ENCODE assay signal across 7 cellular contexts in the genomic region with DNA sequence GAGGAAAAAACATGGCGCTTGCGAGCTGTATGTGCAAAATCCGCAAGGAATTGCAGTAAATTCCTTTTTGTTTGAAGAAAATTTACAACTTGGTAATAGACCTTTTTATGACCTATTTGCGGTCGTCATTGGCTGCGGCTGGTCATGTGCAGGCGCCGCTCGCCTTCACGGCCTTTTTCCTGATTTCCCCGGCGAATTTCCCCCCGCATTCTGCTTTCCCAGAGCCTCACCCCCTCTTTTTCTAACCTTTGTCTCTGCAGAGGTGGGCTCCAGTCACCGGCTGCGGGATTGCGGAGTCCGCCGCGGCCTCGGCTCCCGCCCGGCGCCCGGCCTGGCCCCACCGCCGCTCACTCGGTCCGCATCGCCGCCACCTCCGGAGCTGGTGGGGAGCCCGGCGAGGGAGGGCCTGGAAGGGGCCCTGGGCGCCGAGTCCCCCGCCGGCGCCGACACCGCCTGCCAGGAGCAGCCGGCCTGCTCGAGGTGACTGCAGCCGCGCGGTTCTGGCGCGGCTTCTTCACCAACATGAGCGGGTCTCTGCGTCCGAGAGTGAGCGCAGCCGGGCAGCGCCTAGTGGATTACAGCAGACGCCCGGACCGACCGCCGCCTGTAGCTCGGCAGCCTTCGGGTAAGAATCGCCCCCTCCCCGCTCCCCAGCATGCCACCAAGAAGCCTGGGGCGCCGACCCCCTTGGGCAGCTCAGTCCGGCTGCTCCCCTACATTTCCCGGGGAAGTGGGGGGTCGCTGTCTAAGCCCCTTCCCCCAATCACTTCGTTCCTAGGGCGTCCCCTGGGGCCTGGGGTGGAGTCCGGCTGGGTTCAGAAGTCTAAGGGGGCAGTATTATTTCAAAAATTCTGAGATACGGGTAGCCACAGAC. TPM values are rescaled to one million over a fixed set of nuclear protein-coding genes. Genes with fewer than 3 reads are reported as not detected.
DNase-seq lines count a peak whose midpoint lies in the region; ATAC-seq, FAIRE-seq and TF ChIP-seq lines count a peak whose summit lies in the region.
"Had no signal": no experiment of that assay in that cellular context is flagged by ENCODE, and none has a peak within 500 bp of the region (broad histone marks: within the 10 kb centered on the region; RNA-seq: fewer than 3 reads in every experiment).

No MANE protein-coding gene starts in this region.

- POLR2A ChIA-PET in HCT116 (lab: Charles Lee), result interaction anchor here (0.9 to 1.3 kb wide), 3 partner anchors 318 to 517 kb away, joined by 3 to 5 read pairs (median 4); no protein-coding TSS in a partner anchor
- POLR2A ChIA-PET in GM12878 (lab: Charles Lee), result no interaction called here

- TF ChIP-seq CTCF in HCT116 (IDR thresholded peaks at IDR 0.05 in 2 of 3, conservative IDR thresholded peaks at IDR 0.05 in 1 of 3; ENCODE audit: borderline replicate concordance in 1 of 3, insufficient read depth in 1 of 3, low read depth in 2 of 3, low read length in 2 of 3), result no peak
- no peak for TF ChIP-seq CTCF in GM12878 (IDR thresholded peaks at IDR 0.05 in 2 of 3, conservative IDR thresholded peaks at IDR 0.05 in 1 of 3; ENCODE audit: control insufficient read depth in 2 of 3, extremely low read depth in 1 of 3, insufficient read depth in 1 of 3, low read depth in 3 of 3, low read length in 3 of 3)
- TF ChIP-seq CTCF in osteocyte (IDR thresholded peaks at IDR 0.05), result no peak

- H3K9me2 ChIP-seq in HCT116 (ENCODE audit: insufficient read depth), result no peaks in the 10 kb centered on the region

- TF ChIP-seq RAD21 in HCT116 (IDR thresholded peaks at IDR 0.05; ENCODE audit: low read depth) (no peak), GM12878 (IDR thresholded peaks at IDR 0.05; ENCODE audit: insufficient read depth, low read depth, low read length) (no peak)

- no peaks in the 10 kb centered on the region for H3K79me2 ChIP-seq in HCT116 (ENCODE audit: insufficient read depth, low read length)
- no peaks in the 10 kb centered on the region for H3K79me2 ChIP-seq in GM12878 (ENCODE audit: control insufficient read depth, insufficient read depth, low read length)

- SMC1A ChIA-PET in GM12878 (lab: Charles Lee; ENCODE audit: uncharacterized antibody, unreplicated experiment), result interaction anchor here (5.3 kb wide), 1 partner anchor 417 kb away, joined by 58 read pairs; no protein-coding TSS in a partner anchor

- H3K4me1 ChIP-seq in HCT116 (ENCODE audit: control insufficient read depth in 1 of 2, insufficient read depth in 2 of 2, low read length in 2 of 2), result peaks cover 5 to 22% of the 10 kb centered on the region in 2 experiments; a peak in 3 of 4 replicates
- no peaks in the 10 kb centered on the region for H3K4me1 ChIP-seq in GM12878 (ENCODE audit: control insufficient read depth, insufficient read depth, low read length)

- H4K20me1 ChIP-seq in HCT116 (ENCODE audit: insufficient read depth), result no peaks in the 10 kb centered on the region
- no peaks in the 10 kb centered on the region for H4K20me1 ChIP-seq in GM12878 (ENCODE audit: control insufficient read depth, insufficient read depth)

- H3K27me3 ChIP-seq in HCT116 (ENCODE audit: insufficient read depth, low read length) (no peaks in the 10 kb centered on the region), GM12878 (replicated peaks in 1 of 2; ENCODE audit: control insufficient read depth in 2 of 2, insufficient read depth in 2 of 2, low read length in 1 of 2) (peaks cover 5 to 18% of the 10 kb centered on the region in 2 experiments)

- H3K36me3 ChIP-seq in HCT116 (ENCODE audit: control insufficient read depth in 1 of 2, insufficient read depth in 2 of 2, low read length in 2 of 2) (no peaks in the 10 kb centered on the region), GM12878 (ENCODE audit: control insufficient read depth in 2 of 2, insufficient read depth in 2 of 2, low read length in 1 of 2) (no peaks in the 10 kb centered on the region)

- H3K9me3 ChIP-seq in HCT116 (ENCODE audit: control insufficient read depth in 1 of 2, insufficient read depth in 1 of 2, low read depth in 1 of 2, low read length in 2 of 2), result no peaks in the 10 kb centered on the region
- no peaks in the 10 kb centered on the region; the same call in 2 of the 3 replicates for H3K9me3 ChIP-seq in GM12878 (replicated peaks; ENCODE audit: control insufficient read depth, insufficient read depth, low read length)

- H3K27ac ChIP-seq in HCT116 (ENCODE audit: low read depth, low read length), result peak overlapping the region; percentile 55; the same call in 1 of the 2 replicates
- no peak overlapping the region for H3K27ac ChIP-seq in GM12878 (ENCODE audit: control insufficient read depth, insufficient read depth)

- in situ Hi-C loops in GM12878 (cut with MboI), result loop anchor here (25.0 kb wide), 1 partner anchor 1201 kb away; no protein-coding TSS in a partner anchor

- 37% methylated on average over 56 of the region's 71 CpGs for WGBS in GM12878 (ENCODE audit: insufficient coverage, insufficient replicate concordance, low lambda C conversion rate, missing lambda C conversion rate)

- peak overlapping the region; percentile 67 for H3K4me3 Mint-ChIP-seq in osteocyte (ENCODE audit: unreplicated experiment)

- RAD21 ChIA-PET in HCT116 (lab: Charles Lee; ENCODE audit: low non-redundant PET in 1 of 2, low total read pairs in 2 of 2, uncharacterized antibody in 2 of 2, unreplicated experiment in 2 of 2), result interaction anchor here in 1 of 2 experiments (0.9 to 1.3 kb wide), 2 partner anchors 318 to 502 kb away, joined by 3 read pairs; no protein-coding TSS in a partner anchor
- RAD21 ChIA-PET in GM12878 (lab: Charles Lee; ENCODE audit: unreplicated experiment), result no interaction called here

- H3K4me1 Mint-ChIP-seq in osteocyte (ENCODE audit: unreplicated experiment), result peaks cover 18% of the 10 kb centered on the region

- H3K4me2 ChIP-seq in HCT116 (ENCODE audit: low read length), result peak overlapping the region; percentile 75
- no peak overlapping the region; the same call in 1 of the 2 replicates for H3K4me2 ChIP-seq in GM12878 (ENCODE audit: control insufficient read depth, insufficient read depth)

- no peak for DNase-seq in HCT116 (ENCODE audit: low read depth, low spot score)
- no peak for DNase-seq in GM12878 (ENCODE audit: low read depth, low spot score)
- no peak for DNase-seq in osteocyte (ENCODE audit: extremely low spot score, unreplicated experiment)
- DNase-seq in NCI-H526 treated with DMSO at 0.1 percent for 48 hours (lab: John Stamatoyannopoulos, UW), result no peak
- DNase-seq in NCI-H2081 (lab: John Stamatoyannopoulos, UW), result no peak

- peak overlapping the region; percentile 52 to 61 for H3K4me3 ChIP-seq in HCT116 (replicated peaks in 1 of 2; ENCODE audit: low read depth in 1 of 2, low read length in 2 of 2)
- no peak overlapping the region for H3K4me3 ChIP-seq in GM12878

- FAIRE-seq in GM12878 (lab: Jason Lieb, UNC), result no peak
- FAIRE-seq: islet of Langerhans had no signal

- H3K9me3 Mint-ChIP-seq in osteocyte (ENCODE audit: unreplicated experiment), result peaks cover 4% of the 10 kb centered on the region

- peaks cover 88% of the 10 kb centered on the region for H3K27me3 Mint-ChIP-seq in osteocyte (ENCODE audit: unreplicated experiment)

- peak overlapping the region; percentile 19 for H2AFZ ChIP-seq in HCT116 (ENCODE audit: low read depth, low read length, poor library complexity, severe bottlenecking)
- no peak overlapping the region for H2AFZ ChIP-seq in GM12878 (ENCODE audit: control insufficient read depth, low read depth, low read length)

- no peak for TF ChIP-seq EP300 in GM12878 (IDR thresholded peaks at IDR 0.05; ENCODE audit: borderline replicate concordance in 1 of 2, control insufficient read depth in 1 of 2, low read depth in 2 of 2, low read length in 2 of 2)

- peaks cover 5% of the 10 kb centered on the region for H3K36me3 Mint-ChIP-seq in osteocyte (ENCODE audit: unreplicated experiment)

- TF ChIP-seq POLR2A in HCT116 (IDR thresholded peaks at IDR 0.05; ENCODE audit: borderline replicate concordance, extremely low read depth, insufficient read depth, insufficient read length) (no peak), GM12878 (IDR thresholded peaks at IDR 0.05; ENCODE audit: low read depth, low read length) (no peak)

- H3K9ac ChIP-seq in HCT116 (ENCODE audit: low read length), result peak overlapping the region; percentile 58
- no peak overlapping the region for H3K9ac ChIP-seq in GM12878 (ENCODE audit: control insufficient read depth, insufficient read depth, low read length)

- BruUV-seq in HCT116 (replicated peaks; lab: Mats Ljungman, UMichigan), result no TSS peak
- no TSS peak for BruUV-seq in GM12878 (replicated peaks; lab: Mats Ljungman, UMichigan)

- H3K27ac Mint-ChIP-seq in osteocyte (ENCODE audit: unreplicated experiment), result no peak overlapping the region

- peak; percentile 35 for ATAC-seq in HCT116
- ATAC-seq in GM12878, result no peak
- no peak for ATAC-seq in GM21526 (IDR thresholded peaks at IDR 0.05; ENCODE audit: low FRiP score, unreplicated experiment)

- intact Hi-C loops in HCT116 (cut with micrococcal nuclease) (no loop called here), GM12878 (cut with micrococcal nuclease; ENCODE audit: unreplicated experiment) (no loop called here)

- CTCF ChIA-PET in HCT116 (lab: Charles Lee), result interaction anchor here (0.9 to 1.4 kb wide), 4 partner anchors 9 to 516 kb away, joined by 3 to 5 read pairs (median 4); no protein-coding TSS in a partner anchor
- CTCF ChIA-PET in GM12878 (lab: Yijun Ruan, JAX), result interaction anchor here (0.9 kb wide), 1 partner anchor 418 kb away, joined by 3 read pairs; no protein-coding TSS in a partner anchor

RNA-seq across cellular contexts. Expression of gene HOXD8, which starts 7.1 kb away (rescaled TPM):
- total RNA-seq in HCT116 (2021; ENCODE audit: unreplicated experiment) (6.0 TPM), GM12878 (2014; rRNA removed) (not detected in 2 replicates), GM12878 (2014; rRNA removed; fragmentation: Illumina TruSeq; extraction: Trizol) (not detected in 2 replicates), GM12878 (2021) (not detected in 2 replicates), osteocyte (not detected in 2 replicates)
- polyA plus RNA-seq in HCT116 (2012), result 2.3 and 3.0 TPM in 2 replicates
- total RNA-seq in GM12878 (2013; cell fraction: nucleolus; rRNA removed), result not detected in 2 replicates
- not detected for polyA plus RNA-seq in GM12878 (2011; ENCODE audit: low read depth)
- polyA plus RNA-seq in GM12878 (2011; rRNA removed) (not detected in 2 replicates), GM12878 (2014; fragmentation: Illumina TruSeq; extraction: Trizol) (not detected in 2 replicates), GM12878 (2014; fragmentation: Nextera tagmentation; extraction: Ambion mirVana) (not detected), GM12878 (2014; rRNA removed) (not detected in 2 replicates), GM12878 (2016; fragmentation: Nextera tagmentation; extraction: Ambion mirVana) (not detected)
- not detected in 2 replicates for polyA plus RNA-seq in GM12878 (2011; cell fraction: cytosol; rRNA removed)
- polyA plus RNA-seq in GM12878 (2011; cell fraction: nucleus; rRNA removed), result not detected in 2 replicates
- polyA plus RNA-seq in GM12878 (2012), result not detected in 2 replicates
- not detected in 2 replicates for polyA minus RNA-seq in GM12878 (2011; rRNA and poly(A)+ RNA removed)
- not detected in 2 replicates for polyA minus RNA-seq in GM12878 (2011; cell fraction: cytosol; rRNA and poly(A)+ RNA removed)
- polyA minus RNA-seq in GM12878 (2011; cell fraction: nucleus; rRNA and poly(A)+ RNA removed), result not detected in 2 replicates

RNA-seq across cellular contexts. Expression of gene HOXD9, which starts 14.1 kb away (rescaled TPM):
- not detected for total RNA-seq in HCT116 (2021; ENCODE audit: unreplicated experiment)
- polyA plus RNA-seq in HCT116 (2012), result 0.05 TPM in 2 replicates
- total RNA-seq in GM12878 (2013; cell fraction: nucleolus; rRNA removed), result not detected in 2 replicates
- total RNA-seq in GM12878 (2014; rRNA removed), result not detected in 2 replicates
- not detected in 2 replicates for total RNA-seq in GM12878 (2014; rRNA removed; fragmentation: Illumina TruSeq; extraction: Trizol)
- not detected in 2 replicates for total RNA-seq in GM12878 (2021)
- not detected for polyA plus RNA-seq in GM12878 (2011; ENCODE audit: low read depth)
- polyA plus RNA-seq in GM12878 (2011; rRNA removed), result not detected in 2 replicates
- polyA plus RNA-seq in GM12878 (2011; cell fraction: cytosol; rRNA removed), result not detected in 2 replicates
- polyA plus RNA-seq in GM12878 (2011; cell fraction: nucleus; rRNA removed), result not detected in 2 replicates
- polyA plus RNA-seq in GM12878 (2012), result not detected in 2 replicates
- not detected in 2 replicates for polyA plus RNA-seq in GM12878 (2014; fragmentation: Illumina TruSeq; extraction: Trizol)
- polyA plus RNA-seq in GM12878 (2014; fragmentation: Nextera tagmentation; extraction: Ambion mirVana), result not detected
- polyA plus RNA-seq in GM12878 (2014; rRNA removed), result not detected in 2 replicates
- polyA plus RNA-seq in GM12878 (2016; fragmentation: Nextera tagmentation; extraction: Ambion mirVana), result not detected
- not detected in 2 replicates for polyA minus RNA-seq in GM12878 (2011; rRNA and poly(A)+ RNA removed)
- not detected in 2 replicates for polyA minus RNA-seq in GM12878 (2011; cell fraction: cytosol; rRNA and poly(A)+ RNA removed)
- not detected in 2 replicates for polyA minus RNA-seq in GM12878 (2011; cell fraction: nucleus; rRNA and poly(A)+ RNA removed)
- total RNA-seq in osteocyte, result not detected in 2 replicates

RNA-seq across cellular contexts. Expression of gene HOXD4, which starts 14.7 kb away (rescaled TPM):
- 0.61 TPM for total RNA-seq in HCT116 (2021; ENCODE audit: unreplicated experiment)
- polyA plus RNA-seq in HCT116 (2012), result 0.07 and 0.39 TPM in 2 replicates
- not detected in 2 replicates for total RNA-seq in GM12878 (2013; cell fraction: nucleolus; rRNA removed)
- not detected in 2 replicates for total RNA-seq in GM12878 (2014; rRNA removed)
- total RNA-seq in GM12878 (2014; rRNA removed; fragmentation: Illumina TruSeq; extraction: Trizol), result not detected in 2 replicates
- total RNA-seq in GM12878 (2021), result not detected in 2 replicates
- not detected for polyA plus RNA-seq in GM12878 (2011; ENCODE audit: low read depth)
- 0.07 and 0.13 TPM in 2 replicates for polyA plus RNA-seq in GM12878 (2011; rRNA removed)
- 0.04 and 0.23 TPM in 2 replicates for polyA plus RNA-seq in GM12878 (2011; cell fraction: cytosol; rRNA removed)
- 0.16 and 0.25 TPM in 2 replicates for polyA plus RNA-seq in GM12878 (2011; cell fraction: nucleus; rRNA removed)
- not detected in 2 replicates for polyA plus RNA-seq in GM12878 (2012)
- polyA plus RNA-seq in GM12878 (2014; fragmentation: Illumina TruSeq; extraction: Trizol), result not detected in 2 replicates
- polyA plus RNA-seq in GM12878 (2014; fragmentation: Nextera tagmentation; extraction: Ambion mirVana), result not detected
- polyA plus RNA-seq in GM12878 (2014; rRNA removed), result not detected in 2 replicates
- polyA plus RNA-seq in GM12878 (2016; fragmentation: Nextera tagmentation; extraction: Ambion mirVana), result not detected
- polyA minus RNA-seq in GM12878 (2011; rRNA and poly(A)+ RNA removed), result 0.26 TPM in 1 of 2 replicates, not detected in the other
- not detected in 2 replicates for polyA minus RNA-seq in GM12878 (2011; cell fraction: cytosol; rRNA and poly(A)+ RNA removed)
- not detected in 2 replicates for polyA minus RNA-seq in GM12878 (2011; cell fraction: nucleus; rRNA and poly(A)+ RNA removed)
- total RNA-seq in osteocyte, result not detected in 2 replicates

RNA-seq across cellular contexts. Expression of gene HOXD10, which starts 20.0 kb away (rescaled TPM):
- total RNA-seq in HCT116 (2021; ENCODE audit: unreplicated experiment) (not detected), GM12878 (2014; rRNA removed) (not detected in 2 replicates), GM12878 (2014; rRNA removed; fragmentation: Illumina TruSeq; extraction: Trizol) (not detected in 2 replicates), GM12878 (2021) (not detected in 2 replicates), osteocyte (not detected in 2 replicates)
- 0.09 TPM in 1 of 2 replicates, not detected in the other for polyA plus RNA-seq in HCT116 (2012)
- not detected in 2 replicates for total RNA-seq in GM12878 (2013; cell fraction: nucleolus; rRNA removed)
- polyA plus RNA-seq in GM12878 (2011; ENCODE audit: low read depth), result not detected
- polyA plus RNA-seq in GM12878 (2011; rRNA removed) (not detected in 2 replicates), GM12878 (2014; fragmentation: Illumina TruSeq; extraction: Trizol) (not detected in 2 replicates), GM12878 (2014; fragmentation: Nextera tagmentation; extraction: Ambion mirVana) (not detected), GM12878 (2014; rRNA removed) (not detected in 2 replicates), GM12878 (2016; fragmentation: Nextera tagmentation; extraction: Ambion mirVana) (not detected)
- polyA plus RNA-seq in GM12878 (2011; cell fraction: cytosol; rRNA removed), result not detected in 2 replicates
- not detected in 2 replicates for polyA plus RNA-seq in GM12878 (2011; cell fraction: nucleus; rRNA removed)
- not detected in 2 replicates for polyA plus RNA-seq in GM12878 (2012)
- polyA minus RNA-seq in GM12878 (2011; rRNA and poly(A)+ RNA removed), result not detected in 2 replicates
- polyA minus RNA-seq in GM12878 (2011; cell fraction: cytosol; rRNA and poly(A)+ RNA removed), result not detected in 2 replicates
- polyA minus RNA-seq in GM12878 (2011; cell fraction: nucleus; rRNA and poly(A)+ RNA removed), result not detected in 2 replicates

RNA-seq across cellular contexts. Expression of gene HOXD3, which starts 20.5 kb away (rescaled TPM):
- 1.4 TPM for total RNA-seq in HCT116 (2021; ENCODE audit: unreplicated experiment)
- 0.17 and 0.29 TPM in 2 replicates for polyA plus RNA-seq in HCT116 (2012)
- not detected in 2 replicates for total RNA-seq in GM12878 (2013; cell fraction: nucleolus; rRNA removed)
- not detected in 2 replicates for total RNA-seq in GM12878 (2014; rRNA removed)
- total RNA-seq in GM12878 (2014; rRNA removed; fragmentation: Illumina TruSeq; extraction: Trizol), result not detected in 2 replicates
- total RNA-seq in GM12878 (2021), result not detected in 2 replicates
- polyA plus RNA-seq in GM12878 (2011; ENCODE audit: low read depth), result not detected
- not detected in 2 replicates for polyA plus RNA-seq in GM12878 (2011; rRNA removed)
- not detected in 2 replicates for polyA plus RNA-seq in GM12878 (2011; cell fraction: cytosol; rRNA removed)
- not detected in 2 replicates for polyA plus RNA-seq in GM12878 (2011; cell fraction: nucleus; rRNA removed)
- polyA plus RNA-seq in GM12878 (2012), result not detected in 2 replicates
- not detected in 2 replicates for polyA plus RNA-seq in GM12878 (2014; fragmentation: Illumina TruSeq; extraction: Trizol)
- polyA plus RNA-seq in GM12878 (2014; fragmentation: Nextera tagmentation; extraction: Ambion mirVana), result not detected
- polyA plus RNA-seq in GM12878 (2014; rRNA removed), result not detected in 2 replicates
- not detected for polyA plus RNA-seq in GM12878 (2016; fragmentation: Nextera tagmentation; extraction: Ambion mirVana)
- polyA minus RNA-seq in GM12878 (2011; rRNA and poly(A)+ RNA removed), result not detected in 2 replicates
- not detected in 2 replicates for polyA minus RNA-seq in GM12878 (2011; cell fraction: cytosol; rRNA and poly(A)+ RNA removed)
- not detected in 2 replicates for polyA minus RNA-seq in GM12878 (2011; cell fraction: nucleus; rRNA and poly(A)+ RNA removed)
- total RNA-seq in osteocyte, result not detected in 2 replicates
